ENCODE assay signal across 1 cellular context in the genomic region with DNA sequence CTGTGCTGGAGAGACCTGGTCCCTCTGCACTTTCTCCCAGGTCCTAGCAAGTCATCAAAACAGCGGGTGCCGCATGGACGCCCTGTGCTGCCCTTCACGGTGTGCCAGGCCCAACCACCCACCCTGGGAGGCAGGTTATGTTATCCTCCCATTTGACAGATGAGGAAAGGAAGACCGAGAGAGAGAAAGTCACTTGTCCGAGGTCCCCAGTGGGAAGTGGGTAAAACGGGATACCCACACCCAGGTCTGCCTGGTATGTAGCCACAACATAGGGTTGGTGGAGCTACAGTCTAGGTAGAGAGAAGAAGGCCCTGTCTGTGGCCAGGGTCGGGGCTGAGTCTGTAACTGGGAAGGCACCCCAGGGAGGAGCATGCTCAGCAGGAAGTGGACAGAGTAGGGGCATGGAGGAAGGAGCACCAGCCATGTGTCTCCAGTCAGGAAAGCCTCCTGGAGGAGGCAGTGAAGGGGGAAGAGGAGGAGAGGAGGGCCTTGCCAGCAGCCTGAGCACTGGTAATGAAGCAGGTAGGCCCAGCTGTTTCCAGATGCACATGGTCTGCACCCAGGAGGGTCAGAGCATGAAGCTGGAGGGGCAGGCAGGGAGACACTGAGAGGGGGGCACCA.
TF ChIP-seq lines count a peak whose summit lies in the region.

No MANE protein-coding gene starts in this region.

TF ChIP-seq in HepG2, 621 proteins besides CTCF, POLR2A, EP300 and RAD21 (continued from another document):
- TF ChIP-seq, protein P1, sequence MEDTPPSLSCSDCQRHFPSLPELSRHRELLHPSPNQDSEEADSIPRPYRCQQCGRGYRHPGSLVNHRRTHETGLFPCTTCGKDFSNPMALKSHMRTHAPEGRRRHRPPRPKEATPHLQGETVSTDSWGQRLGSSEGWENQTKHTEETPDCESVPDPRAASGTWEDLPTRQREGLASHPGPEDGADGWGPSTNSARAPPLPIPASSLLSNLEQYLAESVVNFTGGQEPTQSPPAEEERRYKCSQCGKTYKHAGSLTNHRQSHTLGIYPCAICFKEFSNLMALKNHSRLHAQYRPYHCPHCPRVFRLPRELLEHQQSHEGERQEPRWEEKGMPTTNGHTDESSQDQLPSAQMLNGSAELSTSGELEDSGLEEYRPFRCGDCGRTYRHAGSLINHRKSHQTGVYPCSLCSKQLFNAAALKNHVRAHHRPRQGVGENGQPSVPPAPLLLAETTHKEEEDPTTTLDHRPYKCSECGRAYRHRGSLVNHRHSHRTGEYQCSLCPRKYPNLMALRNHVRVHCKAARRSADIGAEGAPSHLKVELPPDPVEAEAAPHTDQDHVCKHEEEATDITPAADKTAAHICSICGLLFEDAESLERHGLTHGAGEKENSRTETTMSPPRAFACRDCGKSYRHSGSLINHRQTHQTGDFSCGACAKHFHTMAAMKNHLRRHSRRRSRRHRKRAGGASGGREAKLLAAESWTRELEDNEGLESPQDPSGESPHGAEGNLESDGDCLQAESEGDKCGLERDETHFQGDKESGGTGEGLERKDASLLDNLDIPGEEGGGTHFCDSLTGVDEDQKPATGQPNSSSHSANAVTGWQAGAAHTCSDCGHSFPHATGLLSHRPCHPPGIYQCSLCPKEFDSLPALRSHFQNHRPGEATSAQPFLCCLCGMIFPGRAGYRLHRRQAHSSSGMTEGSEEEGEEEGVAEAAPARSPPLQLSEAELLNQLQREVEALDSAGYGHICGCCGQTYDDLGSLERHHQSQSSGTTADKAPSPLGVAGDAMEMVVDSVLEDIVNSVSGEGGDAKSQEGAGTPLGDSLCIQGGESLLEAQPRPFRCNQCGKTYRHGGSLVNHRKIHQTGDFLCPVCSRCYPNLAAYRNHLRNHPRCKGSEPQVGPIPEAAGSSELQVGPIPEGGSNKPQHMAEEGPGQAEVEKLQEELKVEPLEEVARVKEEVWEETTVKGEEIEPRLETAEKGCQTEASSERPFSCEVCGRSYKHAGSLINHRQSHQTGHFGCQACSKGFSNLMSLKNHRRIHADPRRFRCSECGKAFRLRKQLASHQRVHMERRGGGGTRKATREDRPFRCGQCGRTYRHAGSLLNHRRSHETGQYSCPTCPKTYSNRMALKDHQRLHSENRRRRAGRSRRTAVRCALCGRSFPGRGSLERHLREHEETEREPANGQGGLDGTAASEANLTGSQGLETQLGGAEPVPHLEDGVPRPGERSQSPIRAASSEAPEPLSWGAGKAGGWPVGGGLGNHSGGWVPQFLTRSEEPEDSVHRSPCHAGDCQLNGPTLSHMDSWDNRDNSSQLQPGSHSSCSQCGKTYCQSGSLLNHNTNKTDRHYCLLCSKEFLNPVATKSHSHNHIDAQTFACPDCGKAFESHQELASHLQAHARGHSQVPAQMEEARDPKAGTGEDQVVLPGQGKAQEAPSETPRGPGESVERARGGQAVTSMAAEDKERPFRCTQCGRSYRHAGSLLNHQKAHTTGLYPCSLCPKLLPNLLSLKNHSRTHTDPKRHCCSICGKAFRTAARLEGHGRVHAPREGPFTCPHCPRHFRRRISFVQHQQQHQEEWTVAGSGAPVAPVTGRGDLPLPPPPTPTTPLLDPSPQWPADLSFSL (CRISPR knock-in tag; IDR thresholded peaks at IDR 0.05) = 0 out of 2 replicates have a peak, but pooled peaks have one; percentile 31
- TF ChIP-seq, protein P2, sequence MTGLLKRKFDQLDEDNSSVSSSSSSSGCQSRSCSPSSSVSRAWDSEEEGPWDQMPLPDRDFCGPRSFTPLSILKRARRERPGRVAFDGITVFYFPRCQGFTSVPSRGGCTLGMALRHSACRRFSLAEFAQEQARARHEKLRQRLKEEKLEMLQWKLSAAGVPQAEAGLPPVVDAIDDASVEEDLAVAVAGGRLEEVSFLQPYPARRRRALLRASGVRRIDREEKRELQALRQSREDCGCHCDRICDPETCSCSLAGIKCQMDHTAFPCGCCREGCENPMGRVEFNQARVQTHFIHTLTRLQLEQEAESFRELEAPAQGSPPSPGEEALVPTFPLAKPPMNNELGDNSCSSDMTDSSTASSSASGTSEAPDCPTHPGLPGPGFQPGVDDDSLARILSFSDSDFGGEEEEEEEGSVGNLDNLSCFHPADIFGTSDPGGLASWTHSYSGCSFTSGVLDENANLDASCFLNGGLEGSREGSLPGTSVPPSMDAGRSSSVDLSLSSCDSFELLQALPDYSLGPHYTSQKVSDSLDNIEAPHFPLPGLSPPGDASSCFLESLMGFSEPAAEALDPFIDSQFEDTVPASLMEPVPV (CRISPR knock-in tag; IDR thresholded peaks at IDR 0.05) = no peak
- TF ChIP-seq ZNF839 (CRISPR knock-in tag; IDR thresholded peaks at IDR 0.05; ENCODE audit: borderline replicate concordance) (peak; percentile 7; the same call in 1 of the 2 replicates), ZFX (CRISPR knock-in tag; IDR thresholded peaks at IDR 0.05; ENCODE audit: low read depth) (no peak), ARID2 (CRISPR knock-in tag; IDR thresholded peaks at IDR 0.05; ENCODE audit: borderline replicate concordance) (peak; percentile 9; the same call in 1 of the 2 replicates)
